8 cellular contexts compared by ENCODE assay signal in genomic region chr2:72325592-72326422, GRCh38.
DNase-seq lines count a peak whose midpoint lies in the region; ATAC-seq and TF ChIP-seq lines count a peak whose summit lies in the region.

No MANE protein-coding gene starts in this region.

- ATAC-seq in GM18499 (IDR thresholded peaks at IDR 0.05; ENCODE audit: insufficient read depth, unreplicated experiment): peak; percentile 70
- peak; percentile 77 for ATAC-seq in HG03432 (IDR thresholded peaks at IDR 0.05; ENCODE audit: unreplicated experiment)
- no peak for ATAC-seq in activated B cell treated with CpG ODN at 0.5 μM for 24 hours (ENCODE audit: low read depth)
- no peak for ATAC-seq in HG03139 (IDR thresholded peaks at IDR 0.05; ENCODE audit: unreplicated experiment)

- POLR2A ChIA-PET in activated B cell treated with CpG ODN at 0.5 μM for 24 hours (lab: Charles Lee): no interaction called here

- CTCF ChIA-PET in activated B cell treated with CpG ODN at 0.5 μM for 24 hours (lab: Charles Lee): no interaction called here

- TF ChIP-seq CTCF in activated B cell treated with CpG ODN at 0.5 μM for 24 hours (IDR thresholded peaks at IDR 0.05): peak; percentile 23

- peaks cover 6% of the 10 kb centered on the region for H3K36me3 Mint-ChIP-seq in activated B cell treated with CpG ODN at 0.5 μM for 24 hours (ENCODE audit: low read depth)

- intact Hi-C loops in activated B cell treated with CpG ODN at 0.5 μM for 24 hours (cut with micrococcal nuclease): no loop called here

- no peak overlapping the region for H3K4me3 Mint-ChIP-seq in activated B cell treated with CpG ODN at 0.5 μM for 24 hours

- peak; percentile 11 for DNase-seq in AG08395 (ENCODE audit: low spot score)
- no peak for DNase-seq in activated B cell treated with CpG ODN at 0.5 μM for 24 hours
- peak; percentile 10 for DNase-seq in kidney tubule cell (ENCODE audit: low spot score)
- no peak for DNase-seq in activated effector memory CD4-positive, alpha-beta T cell treated with Interleukin-2 at 50 U/mL for 16 hours
- DNase-seq in GF-D8 (lab: John Stamatoyannopoulos, UW): no peak

- no peaks in the 10 kb centered on the region for H3K27me3 Mint-ChIP-seq in activated B cell treated with CpG ODN at 0.5 μM for 24 hours

- H3K4me1 Mint-ChIP-seq in activated B cell treated with CpG ODN at 0.5 μM for 24 hours: no peaks in the 10 kb centered on the region

- H3K9me3 Mint-ChIP-seq in activated B cell treated with CpG ODN at 0.5 μM for 24 hours: peaks cover 4% of the 10 kb centered on the region

- no peak overlapping the region for H3K27ac Mint-ChIP-seq in activated B cell treated with CpG ODN at 0.5 μM for 24 hours

Comparison
In these comparisons a context has a peak if more than half of its experiments do, and no peak if none do; other contexts are left out.
1. DNase-seq: peak in AG08395 (single experiment) and kidney tubule cell (single experiment); none in activated B cell treated with CpG ODN at 0.5 μM for 24 hours (single experiment), activated effector memory CD4-positive, alpha-beta T cell treated with Interleukin-2 at 50 U/mL for 16 hours (single experiment) and GF-D8 (single experiment).
2. ATAC-seq: peak in GM18499 (single experiment) and HG03432 (single experiment); none in activated B cell treated with CpG ODN at 0.5 μM for 24 hours (single experiment) and HG03139 (single experiment).